1 cellular context compared by ENCODE assay signal in genomic region chr10:117074621-117075020, GRCh38.
TF ChIP-seq lines count a peak whose summit lies in the region.

No MANE protein-coding gene starts in this region.

TF ChIP-seq in liver, 16 proteins besides CTCF, POLR2A, EP300 and RAD21 (continued from another document):
- TF ChIP-seq GABPA (IDR thresholded peaks at IDR 0.05 in 1 of 2, conservative IDR thresholded peaks at IDR 0.05 in 1 of 2) (no peak), ATF3 (IDR thresholded peaks at IDR 0.05) (no peak), YY1 (IDR thresholded peaks at IDR 0.05) (no peak), NR2F2 (IDR thresholded peaks at IDR 0.05) (no peak), HNF4G (IDR thresholded peaks at IDR 0.05) (no peak)
TF ChIP-seq in liver: peak in this region for 0.
